1 cellular context compared by ENCODE assay signal in the genomic region with DNA sequence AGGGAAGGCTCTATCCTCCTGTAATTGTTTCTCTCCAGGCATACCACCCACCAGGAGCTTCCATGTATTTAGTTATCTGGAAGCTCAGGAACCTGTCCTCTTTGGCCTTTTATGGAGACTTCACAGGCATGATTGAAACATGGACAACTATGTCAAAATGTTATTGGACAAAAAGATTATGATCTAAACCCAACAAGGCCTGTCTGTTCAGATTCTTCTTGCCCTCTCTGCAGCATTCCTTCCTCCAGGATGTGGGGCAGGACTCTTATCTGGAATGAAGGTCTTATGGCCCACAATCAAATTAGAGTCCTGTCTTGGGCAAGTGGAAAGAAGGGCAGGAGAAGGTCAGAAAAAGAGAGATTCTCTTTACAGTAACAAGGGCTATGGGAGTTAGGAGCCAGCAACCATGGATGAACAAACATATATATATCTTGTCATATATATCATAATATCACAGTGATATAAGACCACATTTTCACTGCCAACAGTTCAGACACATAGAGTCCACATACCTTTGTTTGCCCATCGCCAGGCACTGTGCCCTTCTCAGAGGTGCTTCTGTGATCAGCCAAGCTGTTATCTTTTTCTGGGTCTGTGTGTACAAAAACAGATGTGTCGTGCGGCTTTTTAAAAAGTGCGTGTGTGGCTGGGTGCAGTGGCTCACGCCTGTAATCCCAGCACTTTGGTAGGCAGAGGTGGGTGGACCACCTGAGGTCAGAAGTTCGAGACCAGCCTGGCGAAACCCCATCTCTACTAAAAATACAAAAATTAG.
TF ChIP-seq lines count a peak whose summit lies in the region.

No MANE protein-coding gene starts in this region.

TF ChIP-seq in SK-N-SH, 30 proteins besides CTCF, POLR2A, EP300 and RAD21:
- TF ChIP-seq, protein P1, sequence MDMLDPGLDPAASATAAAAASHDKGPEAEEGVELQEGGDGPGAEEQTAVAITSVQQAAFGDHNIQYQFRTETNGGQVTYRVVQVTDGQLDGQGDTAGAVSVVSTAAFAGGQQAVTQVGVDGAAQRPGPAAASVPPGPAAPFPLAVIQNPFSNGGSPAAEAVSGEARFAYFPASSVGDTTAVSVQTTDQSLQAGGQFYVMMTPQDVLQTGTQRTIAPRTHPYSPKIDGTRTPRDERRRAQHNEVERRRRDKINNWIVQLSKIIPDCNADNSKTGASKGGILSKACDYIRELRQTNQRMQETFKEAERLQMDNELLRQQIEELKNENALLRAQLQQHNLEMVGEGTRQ (IDR thresholded peaks at IDR 0.05; ENCODE audit: borderline replicate concordance, low read depth, low read length), result no peak
- no peak for TF ChIP-seq TEAD4 (IDR thresholded peaks at IDR 0.05; ENCODE audit: borderline replicate concordance, insufficient read depth)
- TF ChIP-seq TAF1 (IDR thresholded peaks at IDR 0.05; ENCODE audit: borderline replicate concordance, low read depth, low read length), result no peak
- TF ChIP-seq, protein P2, sequence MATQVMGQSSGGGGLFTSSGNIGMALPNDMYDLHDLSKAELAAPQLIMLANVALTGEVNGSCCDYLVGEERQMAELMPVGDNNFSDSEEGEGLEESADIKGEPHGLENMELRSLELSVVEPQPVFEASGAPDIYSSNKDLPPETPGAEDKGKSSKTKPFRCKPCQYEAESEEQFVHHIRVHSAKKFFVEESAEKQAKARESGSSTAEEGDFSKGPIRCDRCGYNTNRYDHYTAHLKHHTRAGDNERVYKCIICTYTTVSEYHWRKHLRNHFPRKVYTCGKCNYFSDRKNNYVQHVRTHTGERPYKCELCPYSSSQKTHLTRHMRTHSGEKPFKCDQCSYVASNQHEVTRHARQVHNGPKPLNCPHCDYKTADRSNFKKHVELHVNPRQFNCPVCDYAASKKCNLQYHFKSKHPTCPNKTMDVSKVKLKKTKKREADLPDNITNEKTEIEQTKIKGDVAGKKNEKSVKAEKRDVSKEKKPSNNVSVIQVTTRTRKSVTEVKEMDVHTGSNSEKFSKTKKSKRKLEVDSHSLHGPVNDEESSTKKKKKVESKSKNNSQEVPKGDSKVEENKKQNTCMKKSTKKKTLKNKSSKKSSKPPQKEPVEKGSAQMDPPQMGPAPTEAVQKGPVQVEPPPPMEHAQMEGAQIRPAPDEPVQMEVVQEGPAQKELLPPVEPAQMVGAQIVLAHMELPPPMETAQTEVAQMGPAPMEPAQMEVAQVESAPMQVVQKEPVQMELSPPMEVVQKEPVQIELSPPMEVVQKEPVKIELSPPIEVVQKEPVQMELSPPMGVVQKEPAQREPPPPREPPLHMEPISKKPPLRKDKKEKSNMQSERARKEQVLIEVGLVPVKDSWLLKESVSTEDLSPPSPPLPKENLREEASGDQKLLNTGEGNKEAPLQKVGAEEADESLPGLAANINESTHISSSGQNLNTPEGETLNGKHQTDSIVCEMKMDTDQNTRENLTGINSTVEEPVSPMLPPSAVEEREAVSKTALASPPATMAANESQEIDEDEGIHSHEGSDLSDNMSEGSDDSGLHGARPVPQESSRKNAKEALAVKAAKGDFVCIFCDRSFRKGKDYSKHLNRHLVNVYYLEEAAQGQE (IDR thresholded peaks at IDR 0.05; ENCODE audit: low read depth, low read length), result no peak
- TF ChIP-seq CHD2 (IDR thresholded peaks at IDR 0.05; ENCODE audit: low read length, partially characterized antibody), result no peak
- no peak for TF ChIP-seq RXRA (IDR thresholded peaks at IDR 0.05; ENCODE audit: borderline replicate concordance, low read depth)
